ENCODE assay signal across 16 cellular contexts in genomic region chr10:119222966-119223386, GRCh38. TPM values are rescaled to one million over a fixed set of nuclear protein-coding genes. Genes with fewer than 3 reads are reported as not detected.
DNase-seq lines count a peak whose midpoint lies in the region; FAIRE-seq and TF ChIP-seq lines count a peak whose summit lies in the region.
"Had no signal": no experiment of that assay in that cellular context is flagged by ENCODE, and none has a peak within 500 bp of the region (broad histone marks: within the 10 kb centered on the region; RNA-seq: fewer than 3 reads in every experiment).

No MANE protein-coding gene starts in this region.

- H3K14ac ChIP-seq in H1 (ENCODE audit: insufficient read length) = no peak overlapping the region

- H3K79me1 ChIP-seq in H1 (ENCODE audit: low read depth, low read length) = no peaks in the 10 kb centered on the region

- H3K4me3 ChIP-seq in H1 (ENCODE audit: extremely low read depth in 1 of 4, insufficient read depth in 2 of 4, low read depth in 3 of 4, low read length in 4 of 4) (no peak overlapping the region), liver (ENCODE audit: low read depth in 1 of 3, low read length in 3 of 3) (no peak overlapping the region), rectal smooth muscle tissue (ENCODE audit: low read length) (peak overlapping the region; percentile 22), uterus (no peak overlapping the region), ovary (no peak overlapping the region)
- H3K4me3 ChIP-seq: BLaER1 treated with 17β-estradiol and CSF1 and Interleukin-3, amounts not matched to agents 10 nM and 100 nM; SJCRH30 had no signal

- H3K9ac ChIP-seq in H1 (replicated peaks in 1 of 4; ENCODE audit: extremely low read depth in 1 of 4, low read depth in 3 of 4, low read length in 3 of 4) (no peak overlapping the region), liver (ENCODE audit: low read depth in 1 of 2, low read length in 2 of 2) (no peak overlapping the region), rectal smooth muscle tissue (ENCODE audit: low read length) (no peak overlapping the region)
- H3K9ac ChIP-seq: BLaER1 treated with 17β-estradiol and CSF1 and Interleukin-3, amounts not matched to agents 10 nM and 100 nM had no signal

- FAIRE-seq in H1 (lab: Jason Lieb, UNC) = no peak
- FAIRE-seq: kidney had no signal

- H2BK15ac ChIP-seq in H1 (ENCODE audit: low read length) = no peak overlapping the region

- no peak overlapping the region for H2AK5ac ChIP-seq in H1 (ENCODE audit: low read depth, low read length)

- no peak for TF ChIP-seq EP300 in H1 (IDR thresholded peaks at IDR 0.05; ENCODE audit: borderline replicate concordance in 1 of 2, low read depth in 2 of 2, low read length in 2 of 2)
- TF ChIP-seq EP300 in ovary (IDR thresholded peaks at IDR 0.05) = no peak

- no peak overlapping the region for H4K5ac ChIP-seq in H1 (ENCODE audit: insufficient read length, low read depth, low read length)

- no peak overlapping the region for H2BK5ac ChIP-seq in H1 (ENCODE audit: low read depth, low read length)

- H3K23me2 ChIP-seq in H1 (ENCODE audit: low read depth, low read length) = no peaks in the 10 kb centered on the region

- no peaks in the 10 kb centered on the region for H3K9me3 ChIP-seq in H1 (ENCODE audit: insufficient read depth in 2 of 2, low read depth in 1 of 2, low read length in 1 of 2)
- no peaks in the 10 kb centered on the region for H3K9me3 ChIP-seq in liver (ENCODE audit: control insufficient read depth in 4 of 4, low read length in 3 of 4)
- no peaks in the 10 kb centered on the region for H3K9me3 ChIP-seq in uterus
- no peaks in the 10 kb centered on the region for H3K9me3 ChIP-seq in ovary
- H3K9me3 ChIP-seq: BLaER1 treated with 17β-estradiol and CSF1 and Interleukin-3, amounts not matched to agents 10 nM and 100 nM; SJCRH30 had no signal

- H3K23ac ChIP-seq in H1 (ENCODE audit: insufficient read length) = no peak overlapping the region

- H3K27ac ChIP-seq in H1 (ENCODE audit: low read depth, low read length) = no peak overlapping the region
- H3K27ac ChIP-seq in liver (ENCODE audit: low read depth in 1 of 2, low read length in 2 of 2) = peak overlapping the region in 1 of 2 donors; percentile 14
- peak overlapping the region; percentile 64 for H3K27ac ChIP-seq in rectal smooth muscle tissue (ENCODE audit: low read depth, low read length)
- peak overlapping the region; percentile 44 to 59 for H3K27ac ChIP-seq in uterus
- H3K27ac ChIP-seq in ovary = peak overlapping the region in 1 of 2 donors; percentile 58
- H3K27ac ChIP-seq: BLaER1 treated with 17β-estradiol and CSF1 and Interleukin-3, amounts not matched to agents 10 nM and 100 nM; SJCRH30 had no signal

- intact Hi-C loops in uterus (cut with DNase I; ENCODE audit: low total_unique reads) = no loop called here
- intact Hi-C loops in ovary (cut with DNase I) = loop anchor here in 1 of 4 donors (5.0 kb wide), 1 partner anchor 1926 kb away; no protein-coding TSS in a partner anchor

- H3K4ac ChIP-seq in H1 (replicated peaks; ENCODE audit: insufficient read length, low read depth, low read length) = no peak overlapping the region

- H4K8ac ChIP-seq in H1 (ENCODE audit: extremely low read depth, insufficient read depth, low read length) = 0 out of 2 replicates have a peak overlapping the region, but pooled peaks have one; percentile 51

- no peak overlapping the region for H2BK120ac ChIP-seq in H1 (replicated peaks; ENCODE audit: low read depth, low read length)

- no peak overlapping the region for H2AFZ ChIP-seq in H1 (ENCODE audit: low read length)

- no peak overlapping the region for H3K18ac ChIP-seq in H1 (ENCODE audit: extremely low read depth, low read length)

- H3K79me2 ChIP-seq in H1 (ENCODE audit: control insufficient read depth in 1 of 2, insufficient read depth in 2 of 2, low read length in 2 of 2) = no peaks in the 10 kb centered on the region

- H3K56ac ChIP-seq in H1 (replicated peaks; ENCODE audit: insufficient read length, low read depth, low read length) = no peak overlapping the region

- TF ChIP-seq POLR2A in H1 (IDR thresholded peaks at IDR 0.05; ENCODE audit: control extremely low read depth in 1 of 2, low read depth in 2 of 2, low read length in 2 of 2) = no peak
- TF ChIP-seq POLR2A in uterus (IDR thresholded peaks at IDR 0.05) = no peak
- no peak for TF ChIP-seq POLR2A in ovary (IDR thresholded peaks at IDR 0.05)

- TF ChIP-seq CTCF in H1 (IDR thresholded peaks at IDR 0.05; ENCODE audit: control extremely low read depth in 1 of 3, insufficient read depth in 1 of 3, low read depth in 1 of 3, low read length in 3 of 3) (no peak), liver (IDR thresholded peaks at IDR 0.05; ENCODE audit: low read depth, low read length, missing input control) (no peak), uterus (IDR thresholded peaks at IDR 0.05) (no peak), ovary (IDR thresholded peaks at IDR 0.05) (no peak)

- no peaks in the 10 kb centered on the region for H3K36me3 ChIP-seq in H1 (ENCODE audit: control insufficient read depth in 2 of 4, insufficient read depth in 4 of 4, low read length in 3 of 4)
- no peaks in the 10 kb centered on the region for H3K36me3 ChIP-seq in liver (ENCODE audit: control insufficient read depth in 4 of 4, insufficient read depth in 3 of 4, low read depth in 1 of 4, low read length in 3 of 4)
- no peaks in the 10 kb centered on the region for H3K36me3 ChIP-seq in rectal smooth muscle tissue (ENCODE audit: control insufficient read depth, insufficient read depth, low read length)
- no peaks in the 10 kb centered on the region for H3K36me3 ChIP-seq in uterus
- H3K36me3 ChIP-seq in ovary = no peaks in the 10 kb centered on the region
- H3K36me3 ChIP-seq: BLaER1 treated with 17β-estradiol and CSF1 and Interleukin-3, amounts not matched to agents 10 nM and 100 nM; SJCRH30 had no signal

- CTCF ChIA-PET in H1 (lab: Charles Lee; ENCODE audit: partially characterized antibody) = interaction anchor here (1.0 to 4.3 kb wide), 7 partner anchors 11 to 25 kb away, joined by 3 to 19 read pairs (median 8); partner anchors contain the start of gene GRK5

- DNase-seq in H1 (ENCODE audit: low read depth in 1 of 2, low spot score in 2 of 2) (no peak), uterus (no peak), GM19240 (ENCODE audit: insufficient read length, low spot score) (no peak), midbrain (lab: John Stamatoyannopoulos, UW) (no peak), ovary (no peak)
- DNase-seq: activated naive CD4-positive, alpha-beta T cell treated with anti-CD3 and anti-CD28 coated beads, Interleukin-2, amount 10 ng/mL, durations not matched to agents 7 days and 5 days; central memory CD4-positive, alpha-beta T cell; H9; kidney; natural killer cell; NCI-H1092; SJCRH30; substantia nigra had no signal

- H4K20me1 ChIP-seq in H1 (replicated peaks in 1 of 2; ENCODE audit: control insufficient read depth in 1 of 2, insufficient read depth in 2 of 2, low read length in 2 of 2) = no peaks in the 10 kb centered on the region

- H3K4me2 ChIP-seq in H1 (ENCODE audit: insufficient read depth in 1 of 2, low read depth in 2 of 2, low read length in 2 of 2) = 0 out of 4 replicates have a peak overlapping the region, but pooled peaks have one; percentile 5 to 8
- H3K4me2 ChIP-seq: BLaER1 treated with 17β-estradiol and CSF1 and Interleukin-3, amounts not matched to agents 10 nM and 100 nM had no signal

- WGBS in H1 (ENCODE audit: extremely low coverage in 1 of 2, insufficient coverage in 1 of 2, insufficient read length in 1 of 2, insufficient replicate concordance in 2 of 2, low coverage in 1 of 2, low lambda C conversion rate in 2 of 2, missing lambda C conversion rate in 1 of 2), 2 experiments = 89% methylated on average over 9 of the region's 9 CpGs; no CpG with 5 or more reads in 1 of the 2 experiments
- 65% methylated on average over 9 of the region's 9 CpGs for WGBS in liver
- 74 to 78% (median 74%) methylated on average over 9 of the region's 9 CpGs for WGBS in ovary, 3 donors

- TF ChIP-seq RAD21 in H1 (IDR thresholded peaks at IDR 0.05 in 1 of 2, conservative IDR thresholded peaks at IDR 0.05 in 1 of 2; ENCODE audit: low read depth in 2 of 2, low read length in 2 of 2) (no peak), liver (IDR thresholded peaks at IDR 0.05) (no peak)

- H4K91ac ChIP-seq in H1 (replicated peaks; ENCODE audit: insufficient read length, low read length) = no peak overlapping the region

- peaks cover 2 to 17% (median 7%) of the 10 kb centered on the region in 4 experiments; a peak in 4 of 7 replicates for H3K4me1 ChIP-seq in H1 (replicated peaks in 1 of 4; ENCODE audit: control insufficient read depth in 3 of 4, insufficient read depth in 4 of 4, low read length in 3 of 4)
- peaks cover 6 to 28% (median 19%) of the 10 kb centered on the region in 4 donors for H3K4me1 ChIP-seq in liver (ENCODE audit: control insufficient read depth in 4 of 4, insufficient read depth in 4 of 4, low read length in 3 of 4)
- H3K4me1 ChIP-seq in rectal smooth muscle tissue (ENCODE audit: control insufficient read depth, insufficient read depth, low read length) = peaks cover 15% of the 10 kb centered on the region
- peaks cover 8 to 10% of the 10 kb centered on the region in 2 donors for H3K4me1 ChIP-seq in uterus
- peaks cover 23% of the 10 kb centered on the region for H3K4me1 ChIP-seq in ovary (ENCODE audit: insufficient read depth)
- H3K4me1 ChIP-seq: SJCRH30 had no signal

- H2BK20ac ChIP-seq in H1 (ENCODE audit: low read length) = no peak overlapping the region

- H2BK12ac ChIP-seq in H1 (ENCODE audit: low read depth, low read length) = no peak overlapping the region

- H3K27me3 ChIP-seq in H1 (replicated peaks in 1 of 4; ENCODE audit: control insufficient read depth in 3 of 4, extremely low read depth in 1 of 4, insufficient read depth in 3 of 4, low read length in 3 of 4) = no peaks in the 10 kb centered on the region; a peak in 1 of 7 replicates
- H3K27me3 ChIP-seq in liver (ENCODE audit: control insufficient read depth in 4 of 4, insufficient read depth in 4 of 4, low read length in 3 of 4) = no peaks in the 10 kb centered on the region
- H3K27me3 ChIP-seq in rectal smooth muscle tissue (ENCODE audit: control insufficient read depth, insufficient read depth, low read length) = no peaks in the 10 kb centered on the region
- no peaks in the 10 kb centered on the region for H3K27me3 ChIP-seq in uterus
- H3K27me3 ChIP-seq in ovary = no peaks in the 10 kb centered on the region
- H3K27me3 ChIP-seq: BLaER1 treated with 17β-estradiol and CSF1 and Interleukin-3, amounts not matched to agents 10 nM and 100 nM; SJCRH30 had no signal

- POLR2A ChIA-PET in H1 (lab: Charles Lee; ENCODE audit: partially characterized antibody) = no interaction called here

RNA-seq across cellular contexts. Expression of gene GRK5, which starts 15.6 kb away (rescaled TPM):
- 2.4 and 2.5 TPM in 2 replicates for total RNA-seq in H1 (2021; fragmentation: NEBNext Ultra II Directional; extraction: Animal tissue kit (Norgen Biotek cat#: 25700))
- polyA plus RNA-seq in H1 (2011; rRNA removed) (0.54 and 0.88 TPM in 2 replicates), liver (1 to 10 TPM; 2.1 to 5.7 TPM), ovary (10 to 100 TPM; 43.4 to 62.0 TPM)
- polyA plus RNA-seq in H1 (2011; cell fraction: cytosol; rRNA removed) = 1.2 TPM
- polyA plus RNA-seq in H1 (2011; cell fraction: nucleus; rRNA removed) = 1.1 TPM
- polyA plus RNA-seq in H1 (2012, experiment 1 of 2) = 1.2 to 1.5 TPM (median 1.3 TPM) in 4 replicates
- polyA plus RNA-seq in H1 (2012, experiment 2 of 2) = 0.56 TPM
- polyA plus RNA-seq in H1 (2013, experiment 1 of 2) = 0.83 TPM
- 0.88 TPM for polyA plus RNA-seq in H1 (2013, experiment 2 of 2)
- polyA minus RNA-seq in H1 (2011; rRNA and poly(A)+ RNA removed) = 0.85 and 1.1 TPM in 2 replicates
- polyA minus RNA-seq in H1 (2011; cell fraction: cytosol; rRNA and poly(A)+ RNA removed) = 0.66 TPM
- polyA minus RNA-seq in H1 (2011; cell fraction: nucleus; rRNA and poly(A)+ RNA removed) = 0.70 TPM
- total RNA-seq in liver (1 to 10 TPM; 4.5 to 6.6 TPM), uterus (10 to 100 TPM; 11.6 to 34.6 (median 14.1) TPM), ovary (100 to 1,000 TPM in 2 of 7 donors, 10 to 100 TPM in 4, 1 to 10 TPM in 1; 10.0 to 115 (median 36.9) TPM)

RNA-seq across cellular contexts. Expression of gene PRDX3, which starts 44.4 kb away (rescaled TPM):
- 194 and 208 TPM in 2 replicates for total RNA-seq in H1 (2021; fragmentation: NEBNext Ultra II Directional; extraction: Animal tissue kit (Norgen Biotek cat#: 25700))
- polyA plus RNA-seq in H1 (2011; rRNA removed) (112 and 201 TPM in 2 replicates), liver (100 to 1,000 TPM; 268 to 307 TPM), ovary (100 to 1,000 TPM in 1 of 2 donors, 10 to 100 TPM in 1; 90.3 to 159 TPM)
- 259 TPM for polyA plus RNA-seq in H1 (2011; cell fraction: cytosol; rRNA removed)
- 167 TPM for polyA plus RNA-seq in H1 (2011; cell fraction: nucleus; rRNA removed)
- 178 to 208 TPM (median 187 TPM) in 4 replicates for polyA plus RNA-seq in H1 (2012, experiment 1 of 2)
- polyA plus RNA-seq in H1 (2012, experiment 2 of 2) = 30.6 TPM
- 123 TPM for polyA plus RNA-seq in H1 (2013, experiment 1 of 2)
- polyA plus RNA-seq in H1 (2013, experiment 2 of 2) = 123 TPM
- polyA minus RNA-seq in H1 (2011; rRNA and poly(A)+ RNA removed) = 298 and 349 TPM in 2 replicates
- polyA minus RNA-seq in H1 (2011; cell fraction: cytosol; rRNA and poly(A)+ RNA removed) = 93.4 TPM
- 83.8 TPM for polyA minus RNA-seq in H1 (2011; cell fraction: nucleus; rRNA and poly(A)+ RNA removed)
- total RNA-seq in liver (100 to 1,000 TPM; 176 to 247 TPM), uterus (100 to 1,000 TPM in 3 of 4 donors, 10 to 100 TPM in 1; 90.6 to 231 (median 141) TPM), ovary (100 to 1,000 TPM in 2 of 7 donors, 10 to 100 TPM in 5; 65.7 to 116 (median 79.0) TPM)

RNA-seq across cellular contexts. Expression of gene SFXN4, which starts 57.5 kb away (rescaled TPM):
- total RNA-seq in H1 (2021; fragmentation: NEBNext Ultra II Directional; extraction: Animal tissue kit (Norgen Biotek cat#: 25700)) = 21.6 and 24.1 TPM in 2 replicates
- polyA plus RNA-seq in H1 (2011; rRNA removed) = 7.0 and 15.4 TPM in 2 replicates
- 11.7 TPM for polyA plus RNA-seq in H1 (2011; cell fraction: cytosol; rRNA removed)
- polyA plus RNA-seq in H1 (2011; cell fraction: nucleus; rRNA removed) = 10.8 TPM
- 15.2 to 18.9 TPM (median 17.0 TPM) in 4 replicates for polyA plus RNA-seq in H1 (2012, experiment 1 of 2)
- 26.9 TPM for polyA plus RNA-seq in H1 (2012, experiment 2 of 2)
- polyA plus RNA-seq in H1 (2013, experiment 1 of 2) = 24.7 TPM
- polyA plus RNA-seq in H1 (2013, experiment 2 of 2) = 31.0 TPM
- polyA minus RNA-seq in H1 (2011; rRNA and poly(A)+ RNA removed) = 16.8 and 20.9 TPM in 2 replicates
- polyA minus RNA-seq in H1 (2011; cell fraction: cytosol; rRNA and poly(A)+ RNA removed) = 5.3 TPM
- polyA minus RNA-seq in H1 (2011; cell fraction: nucleus; rRNA and poly(A)+ RNA removed) = 6.7 TPM
- total RNA-seq in liver = 10 to 100 TPM; 12.4 to 34.1 TPM
- polyA plus RNA-seq in liver = 10 to 100 TPM; 20.7 to 27.5 TPM
- 10 to 100 TPM in 3 of 4 donors, 1 to 10 TPM in 1; 1.2 to 22.1 (median 14.8) TPM for total RNA-seq in uterus
- total RNA-seq in ovary = 10 to 100 TPM; 11.8 to 54.9 (median 18.5) TPM
- polyA plus RNA-seq in ovary = 10 to 100 TPM; 18.9 to 25.8 TPM
